In genomic region chr17:65359016-65359415, GRCh38 we compare ENCODE assay signal across 11 cellular contexts.
A peak's percentile ranks its signal among the peaks of the same experiment; 100 is the strongest.
DNase-seq lines count a peak whose midpoint lies in the region; ATAC-seq, FAIRE-seq and TF ChIP-seq lines count a peak whose summit lies in the region.
"Had no signal": no experiment of that assay in that cellular context is flagged by ENCODE, and none has a peak within 500 bp of the region (broad histone marks: within the 10 kb centered on the region; RNA-seq: fewer than 3 reads in every experiment).

No MANE protein-coding gene starts in this region.

- ATAC-seq in GM21528 (IDR thresholded peaks at IDR 0.05; ENCODE audit: low FRiP score, unreplicated experiment) (no peak), HG02642 (IDR thresholded peaks at IDR 0.05; ENCODE audit: poor library complexity, unreplicated experiment) (no peak)

- peaks cover 15% of the 10 kb centered on the region for H3K4me1 ChIP-seq in keratinocyte (ENCODE audit: control insufficient read depth, extremely low read depth, insufficient read depth, low read length)
- H3K4me1 ChIP-seq in CD4-positive, alpha-beta memory T cell (ENCODE audit: insufficient read depth, low read length) = no peaks in the 10 kb centered on the region
- H3K4me1 ChIP-seq: Caco-2 had no signal

- H3K9ac ChIP-seq in keratinocyte (ENCODE audit: control insufficient read depth, extremely low read depth, insufficient read depth, low read length) = no peak overlapping the region

- peak; percentile 39 to 44 (median 40) for DNase-seq in stimulated activated CD4-positive, alpha-beta T cell treated with anti-CD3 and anti-CD28 coated beads, Interleukin-12 subunit alpha, Interleukin-12 subunit beta, amount 100 ng/mL, for 48 hours (ENCODE audit: low read depth in 2 of 3, low spot score in 1 of 3)
- DNase-seq in stimulated activated CD4-positive, alpha-beta T cell treated with anti-CD3 and anti-CD28 coated beads, Interleukin-12 subunit alpha, Interleukin-12 subunit beta, amount 100 ng/mL, for 4 hours = no peak
- peak; percentile 59 to 69 for DNase-seq in activated T-cell treated with anti-CD3 and anti-CD28 coated beads, Interleukin-2, amount 50 U/mL, for 48 hours
- DNase-seq in keratinocyte (ENCODE audit: low read depth, low spot score) (no peak), GM19239 (ENCODE audit: insufficient read length, low spot score) (no peak)
- DNase-seq in CD4-positive, alpha-beta memory T cell = no peak
- DNase-seq: Caco-2, head of caudate nucleus, ovary had no signal

- no peak overlapping the region for H3K27ac Mint-ChIP-seq in CD4-positive, alpha-beta memory T cell

- H2AFZ ChIP-seq in keratinocyte (ENCODE audit: control insufficient read depth, low read length) = no peak overlapping the region

- H3K27ac ChIP-seq in keratinocyte (ENCODE audit: control insufficient read depth, insufficient read depth, low read length) = no peak overlapping the region
- no peak overlapping the region for H3K27ac ChIP-seq in CD4-positive, alpha-beta memory T cell (ENCODE audit: low read depth, low read length)
- H3K27ac ChIP-seq: ovary had no signal

- dilution Hi-C loops in keratinocyte (cut with MboI; ENCODE audit: extremely low pct_ligation_motif_present, low sequenced_read_pairs) = no loop called here

- no peaks in the 10 kb centered on the region for H3K79me2 ChIP-seq in keratinocyte (ENCODE audit: control insufficient read depth, insufficient read depth, low read length)

- peaks cover 0 to 3% (median 0%) of the 10 kb centered on the region in 8 donors for H3K9me3 Mint-ChIP-seq in CD4-positive, alpha-beta memory T cell

- peak; percentile 56 for FAIRE-seq in keratinocyte (lab: Jason Lieb, UNC)
- no peak for FAIRE-seq in GM19239 (lab: Jason Lieb, UNC)

- H3K9me3 ChIP-seq in keratinocyte (ENCODE audit: control insufficient read depth, low read depth, low read length) = no peaks in the 10 kb centered on the region
- no peaks in the 10 kb centered on the region for H3K9me3 ChIP-seq in CD4-positive, alpha-beta memory T cell (ENCODE audit: control insufficient read depth in 1 of 2, low read length in 2 of 2)
- H3K9me3 ChIP-seq: Caco-2, ovary had no signal

- POLR2A ChIA-PET in CD4-positive, alpha-beta memory T cell (lab: Charles Lee; ENCODE audit: partially characterized antibody) = no interaction called here

- no peaks in the 10 kb centered on the region for H3K36me3 ChIP-seq in keratinocyte (ENCODE audit: control insufficient read depth in 2 of 2, extremely low read depth in 1 of 2, insufficient read depth in 2 of 2, low read length in 2 of 2)
- H3K36me3 ChIP-seq in CD4-positive, alpha-beta memory T cell (ENCODE audit: insufficient read depth, low read length) = no peaks in the 10 kb centered on the region
- H3K36me3 ChIP-seq: ovary had no signal

- no peaks in the 10 kb centered on the region for H3K9me1 ChIP-seq in keratinocyte (ENCODE audit: control insufficient read depth, extremely low read depth, insufficient read depth, low read length)

- H3K4me1 Mint-ChIP-seq in CD4-positive, alpha-beta memory T cell = peaks cover 0 to 4% (median under 1%) of the 10 kb centered on the region in 4 donors

- no peak overlapping the region for H3K4me3 Mint-ChIP-seq in CD4-positive, alpha-beta memory T cell

- H3K27me3 ChIP-seq in keratinocyte (ENCODE audit: control insufficient read depth, extremely low read depth, insufficient read depth, low read length) = no peaks in the 10 kb centered on the region
- H3K27me3 ChIP-seq in CD4-positive, alpha-beta memory T cell (ENCODE audit: insufficient read depth, low read length) = no peaks in the 10 kb centered on the region
- H3K27me3 ChIP-seq: ovary had no signal

- H3K27me3 Mint-ChIP-seq in CD4-positive, alpha-beta memory T cell = peaks cover 0 to 5% of the 10 kb centered on the region in 2 donors

- CTCF ChIA-PET in CD4-positive, alpha-beta memory T cell (lab: Charles Lee; ENCODE audit: partially characterized antibody) = no interaction called here

- no peak overlapping the region for H3K4me3 ChIP-seq in keratinocyte (ENCODE audit: control insufficient read depth in 2 of 3, extremely low read depth in 1 of 3, insufficient read depth in 2 of 3, low read depth in 1 of 3, low read length in 3 of 3)
- no peak overlapping the region for H3K4me3 ChIP-seq in CD4-positive, alpha-beta memory T cell (ENCODE audit: low read length in 2 of 2)
- H3K4me3 ChIP-seq: ovary had no signal

- no peak for TF ChIP-seq CTCF in keratinocyte (optimal IDR thresholded peaks at IDR 0.05 in 1 of 3, IDR thresholded peaks at IDR 0.05 in 1 of 3, conservative IDR thresholded peaks at IDR 0.05 in 1 of 3; ENCODE audit: extremely low read depth in 1 of 3, insufficient read depth in 2 of 3, low read length in 3 of 3)

- H4K20me1 ChIP-seq in keratinocyte (ENCODE audit: control insufficient read depth, extremely low read depth, insufficient read depth, low read length) = no peaks in the 10 kb centered on the region

- H3K36me3 Mint-ChIP-seq in CD4-positive, alpha-beta memory T cell = no peaks in the 10 kb centered on the region

- H3K4me2 ChIP-seq in keratinocyte (ENCODE audit: control insufficient read depth, extremely low read depth, insufficient read depth, low read depth, low read length) = peak overlapping the region; percentile 58

- intact Hi-C loops in CD4-positive, alpha-beta memory T cell (cut with micrococcal nuclease) = no loop called here

Comparison
In these comparisons a context has a peak if more than half of its experiments do, and no peak if none do; other contexts are left out.
1. DNase-seq: peak in stimulated activated CD4-positive, alpha-beta T cell treated with anti-CD3 and anti-CD28 coated beads, Interleukin-12 subunit alpha, Interleukin-12 subunit beta, amount 100 ng/mL, for 48 hours (3 of 3) and activated T-cell treated with anti-CD3 and anti-CD28 coated beads, Interleukin-2, amount 50 U/mL, for 48 hours (2 of 2); none in stimulated activated CD4-positive, alpha-beta T cell treated with anti-CD3 and anti-CD28 coated beads, Interleukin-12 subunit alpha, Interleukin-12 subunit beta, amount 100 ng/mL, for 4 hours (single experiment), keratinocyte (single experiment), CD4-positive, alpha-beta memory T cell (0 of 5) and GM19239 (single experiment).